Comparison of ENCODE assay signal across 1 cellular context in genomic region chr10:131676971-131677421, GRCh38.
TF ChIP-seq lines count a peak whose summit lies in the region.

No MANE protein-coding gene starts in this region.

TF ChIP-seq in GM23338, 12 proteins besides CTCF, POLR2A, EP300 and RAD21 (continued from another document):
- TF ChIP-seq ZNF462 (CRISPR knock-in tag; IDR thresholded peaks at IDR 0.05) (no peak), ZNF114 (CRISPR knock-in tag; IDR thresholded peaks at IDR 0.05) (no peak), EZH2 (IDR thresholded peaks at IDR 0.05; ENCODE audit: low read depth, unreplicated experiment) (no peak), ZNF331 (CRISPR knock-in tag; IDR thresholded peaks at IDR 0.05; ENCODE audit: low read depth) (no peak), ETS1 (IDR thresholded peaks at IDR 0.05) (no peak), EZH2phosphoT487 (IDR thresholded peaks at IDR 0.05; ENCODE audit: unreplicated experiment) (no peak), REST (IDR thresholded peaks at IDR 0.05; ENCODE audit: unreplicated experiment) (no peak)
